Comparison of ENCODE assay signal across 19 cellular contexts in the genomic region with DNA sequence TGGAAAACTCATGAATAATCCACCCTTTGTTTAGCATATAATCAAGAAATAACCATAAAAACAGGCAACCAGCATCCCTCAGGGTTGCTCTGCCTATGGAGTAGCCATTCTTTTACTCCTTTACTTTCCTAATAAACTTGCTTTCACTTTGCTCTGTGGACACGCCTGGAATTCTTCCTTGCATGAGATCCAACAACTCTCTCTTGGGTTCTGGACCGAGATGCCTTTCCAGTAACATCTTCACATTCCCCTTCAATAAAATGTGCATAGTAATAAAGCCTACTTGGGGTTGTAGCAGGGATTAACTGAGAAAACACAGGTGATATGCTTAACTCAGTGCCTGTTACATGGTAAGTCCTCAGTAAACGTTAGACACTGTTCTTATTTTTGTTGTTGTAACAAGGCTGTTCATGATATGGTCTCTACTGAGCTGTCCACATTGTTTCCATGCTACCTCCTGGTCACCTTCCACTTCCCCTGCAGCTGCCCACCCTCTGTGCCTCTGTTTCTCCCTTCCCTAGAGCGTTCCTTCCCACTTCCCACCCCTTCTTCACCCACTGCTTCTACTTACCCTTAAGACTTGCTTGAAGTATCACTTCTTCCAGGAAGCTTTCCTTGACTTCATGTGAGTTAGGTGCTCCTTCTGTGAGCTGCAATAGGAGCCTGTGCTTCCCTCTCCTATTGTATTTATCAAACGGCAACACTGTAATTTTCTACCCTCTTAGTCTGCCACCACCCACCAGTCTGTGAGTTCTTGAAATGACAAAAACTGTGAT.
"Had no signal": no experiment of that assay in that cellular context is flagged by ENCODE, and none has a peak within 500 bp of the region (broad histone marks: within the 10 kb centered on the region; RNA-seq: fewer than 3 reads in every experiment).

No MANE protein-coding gene starts in this region.

- H3K27ac Mint-ChIP-seq: activated CD8-positive, alpha-beta T cell treated with anti-CD3 and anti-CD28 coated beads for 36 hours; activated naive CD4-positive, alpha-beta T cell treated with anti-CD3 and anti-CD28 coated beads for 36 hours; activated T-cell treated with anti-CD3 and anti-CD28 coated beads, Interleukin-2, amount 50 U/mL, for 24 hours; memory B cell; stimulated activated naive CD8-positive, alpha-beta T cell treated with anti-CD3 and anti-CD28 coated beads, Interleukin-15, Interleukin-2, amounts not matched to agents 100 ng/mL and 50 ng/mL, for 24 hours; T-cell had no signal

- H3K4me1 ChIP-seq: colonic mucosa, uterus had no signal

- DNase-seq: activated B cell treated with CpG ODN at 0.5 μM for 24 hours, colonic mucosa, endodermal cell, head of caudate nucleus, right cardiac atrium, transverse colon, uterus had no signal

- H3K27me3 Mint-ChIP-seq: activated B cell treated with CpG ODN at 0.5 μM for 24 hours; activated CD8-positive, alpha-beta T cell treated with anti-CD3 and anti-CD28 coated beads for 36 hours; activated T-cell treated with anti-CD3 and anti-CD28 coated beads, Interleukin-2, amount 50 U/mL, for 24 hours; central memory CD8-positive, alpha-beta T cell; memory B cell; stimulated activated naive CD8-positive, alpha-beta T cell treated with anti-CD3 and anti-CD28 coated beads, Interleukin-15, Interleukin-2, amounts not matched to agents 100 ng/mL and 50 ng/mL, for 24 hours; T-cell had no signal

- H3K27me3 ChIP-seq: ascending aorta, colonic mucosa, transverse colon, uterus had no signal

- H3K27ac ChIP-seq: ascending aorta, colonic mucosa, epithelial cell of prostate, prostate gland, transverse colon had no signal

- H3K4me3 ChIP-seq: ascending aorta, colonic mucosa, prostate gland, transverse colon, uterus had no signal

- ATAC-seq: right cardiac atrium had no signal

- H3K9me3 Mint-ChIP-seq: activated B cell treated with CpG ODN at 0.5 μM for 24 hours; activated naive CD4-positive, alpha-beta T cell treated with anti-CD3 and anti-CD28 coated beads for 36 hours; activated T-cell treated with anti-CD3 and anti-CD28 coated beads, Interleukin-2, amount 50 U/mL, for 24 hours; central memory CD8-positive, alpha-beta T cell; endodermal cell; memory B cell; neural crest cell; stimulated activated naive CD8-positive, alpha-beta T cell treated with anti-CD3 and anti-CD28 coated beads, Interleukin-15, Interleukin-2, amounts not matched to agents 100 ng/mL and 50 ng/mL, for 24 hours; T-cell had no signal

- H3K4me3 Mint-ChIP-seq: activated B cell treated with CpG ODN at 0.5 μM for 24 hours; activated CD8-positive, alpha-beta T cell treated with anti-CD3 and anti-CD28 coated beads for 36 hours; activated naive CD4-positive, alpha-beta T cell treated with anti-CD3 and anti-CD28 coated beads for 36 hours; activated T-cell treated with anti-CD3 and anti-CD28 coated beads, Interleukin-2, amount 50 U/mL, for 24 hours; central memory CD8-positive, alpha-beta T cell; endodermal cell; neural crest cell; stimulated activated naive CD8-positive, alpha-beta T cell treated with anti-CD3 and anti-CD28 coated beads, Interleukin-15, Interleukin-2, amounts not matched to agents 100 ng/mL and 50 ng/mL, for 24 hours had no signal

- H3K36me3 Mint-ChIP-seq: T-cell had no signal

- H3K4me1 Mint-ChIP-seq: neural crest cell had no signal

- FAIRE-seq: frontal cortex had no signal

- H3K36me3 ChIP-seq: ascending aorta, colonic mucosa, prostate gland, transverse colon, uterus had no signal

- H3K9me3 ChIP-seq: ascending aorta, colonic mucosa, prostate gland, transverse colon, uterus had no signal
